Comparison of ENCODE assay signal across 1 cellular context in the genomic region with DNA sequence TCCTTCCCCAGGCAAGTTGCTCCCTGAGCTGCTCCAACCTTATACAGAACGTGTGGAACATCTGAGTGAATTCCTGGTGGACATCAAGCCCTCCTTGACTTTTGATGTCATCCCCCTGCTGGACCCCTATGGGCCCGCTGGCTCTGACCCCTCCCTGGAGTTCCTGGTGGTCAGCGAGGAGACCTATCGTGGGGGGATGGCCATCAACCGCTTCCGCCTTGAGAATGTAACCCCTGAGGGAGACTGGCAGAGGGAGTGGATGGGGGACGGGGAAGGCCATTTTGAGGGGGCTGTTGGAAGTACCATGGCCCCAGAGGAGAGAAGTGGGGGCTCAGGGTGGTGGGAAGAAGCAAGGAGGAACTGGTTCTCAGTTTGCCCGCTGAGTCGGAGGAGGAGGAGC.
TF ChIP-seq lines count a peak whose summit lies in the region.

No MANE protein-coding gene starts in this region.

TF ChIP-seq in HCT116, 20 proteins besides CTCF, POLR2A, EP300 and RAD21:
- no peak for TF ChIP-seq ATF3 (IDR thresholded peaks at IDR 0.05)
- no peak for TF ChIP-seq TCF7L2 (IDR thresholded peaks at IDR 0.05; ENCODE audit: borderline replicate concordance, extremely low read depth, insufficient read depth, insufficient read length)
- TF ChIP-seq POLR2AphosphoS5 (IDR thresholded peaks at IDR 0.05; ENCODE audit: low read depth, low read length) = no peak
- no peak for TF ChIP-seq CBX3 (IDR thresholded peaks at IDR 0.05; ENCODE audit: low read depth)
- TF ChIP-seq, protein P1, sequence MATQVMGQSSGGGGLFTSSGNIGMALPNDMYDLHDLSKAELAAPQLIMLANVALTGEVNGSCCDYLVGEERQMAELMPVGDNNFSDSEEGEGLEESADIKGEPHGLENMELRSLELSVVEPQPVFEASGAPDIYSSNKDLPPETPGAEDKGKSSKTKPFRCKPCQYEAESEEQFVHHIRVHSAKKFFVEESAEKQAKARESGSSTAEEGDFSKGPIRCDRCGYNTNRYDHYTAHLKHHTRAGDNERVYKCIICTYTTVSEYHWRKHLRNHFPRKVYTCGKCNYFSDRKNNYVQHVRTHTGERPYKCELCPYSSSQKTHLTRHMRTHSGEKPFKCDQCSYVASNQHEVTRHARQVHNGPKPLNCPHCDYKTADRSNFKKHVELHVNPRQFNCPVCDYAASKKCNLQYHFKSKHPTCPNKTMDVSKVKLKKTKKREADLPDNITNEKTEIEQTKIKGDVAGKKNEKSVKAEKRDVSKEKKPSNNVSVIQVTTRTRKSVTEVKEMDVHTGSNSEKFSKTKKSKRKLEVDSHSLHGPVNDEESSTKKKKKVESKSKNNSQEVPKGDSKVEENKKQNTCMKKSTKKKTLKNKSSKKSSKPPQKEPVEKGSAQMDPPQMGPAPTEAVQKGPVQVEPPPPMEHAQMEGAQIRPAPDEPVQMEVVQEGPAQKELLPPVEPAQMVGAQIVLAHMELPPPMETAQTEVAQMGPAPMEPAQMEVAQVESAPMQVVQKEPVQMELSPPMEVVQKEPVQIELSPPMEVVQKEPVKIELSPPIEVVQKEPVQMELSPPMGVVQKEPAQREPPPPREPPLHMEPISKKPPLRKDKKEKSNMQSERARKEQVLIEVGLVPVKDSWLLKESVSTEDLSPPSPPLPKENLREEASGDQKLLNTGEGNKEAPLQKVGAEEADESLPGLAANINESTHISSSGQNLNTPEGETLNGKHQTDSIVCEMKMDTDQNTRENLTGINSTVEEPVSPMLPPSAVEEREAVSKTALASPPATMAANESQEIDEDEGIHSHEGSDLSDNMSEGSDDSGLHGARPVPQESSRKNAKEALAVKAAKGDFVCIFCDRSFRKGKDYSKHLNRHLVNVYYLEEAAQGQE (IDR thresholded peaks at IDR 0.05; ENCODE audit: low read depth) = no peak
- TF ChIP-seq ZNF274 (IDR thresholded peaks at IDR 0.05; ENCODE audit: low read depth, low read length) = no peak
- no peak for TF ChIP-seq EGR1 (IDR thresholded peaks at IDR 0.05; ENCODE audit: low read depth)
- TF ChIP-seq, protein P2, sequence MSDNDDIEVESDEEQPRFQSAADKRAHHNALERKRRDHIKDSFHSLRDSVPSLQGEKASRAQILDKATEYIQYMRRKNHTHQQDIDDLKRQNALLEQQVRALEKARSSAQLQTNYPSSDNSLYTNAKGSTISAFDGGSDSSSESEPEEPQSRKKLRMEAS (IDR thresholded peaks at IDR 0.05) = no peak
- TF ChIP-seq SP1 (IDR thresholded peaks at IDR 0.05; ENCODE audit: low read depth) = no peak
